8 cellular contexts compared by ENCODE assay signal in the genomic region with DNA sequence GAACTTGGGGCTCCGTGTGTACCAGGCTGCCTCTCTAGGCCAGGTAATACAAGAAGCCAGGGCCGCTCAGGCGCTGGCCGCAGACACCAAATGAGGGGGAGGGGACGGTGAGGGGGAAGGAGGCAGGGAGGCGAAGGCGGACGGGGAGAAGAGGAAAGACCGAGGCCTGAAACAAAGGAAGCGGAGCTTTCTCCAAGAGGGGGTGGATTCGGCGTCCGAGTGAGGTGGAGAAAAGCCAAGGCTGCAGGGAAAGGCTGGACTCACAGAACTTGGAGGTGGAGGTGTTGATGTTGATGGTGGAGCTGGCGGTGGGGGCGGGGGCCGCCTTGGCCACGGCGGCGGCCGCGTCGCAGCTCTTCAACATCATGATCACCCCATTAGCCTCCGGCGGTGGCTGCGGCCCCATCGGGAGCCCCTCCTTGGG. TPM values are rescaled to one million over a fixed set of nuclear protein-coding genes. Genes with fewer than 3 reads are reported as not detected.
A peak's percentile ranks its signal among the peaks of the same experiment; 100 is the strongest.
DNase-seq lines count a peak whose midpoint lies in the region; ATAC-seq and TF ChIP-seq lines count a peak whose summit lies in the region.

No MANE protein-coding gene starts in this region.

- H3K4me3 ChIP-seq in A673 (ENCODE audit: low read depth, low read length, poor library complexity, severe bottlenecking) = peak overlapping the region; percentile 94
- peak overlapping the region; percentile 73 to 100 (median 88) for H3K4me3 ChIP-seq in adrenal gland
- peak overlapping the region; percentile 77 for H3K4me3 ChIP-seq in psoas muscle

- ATAC-seq in GM18520 (IDR thresholded peaks at IDR 0.05; ENCODE audit: unreplicated experiment) (peak; percentile 0), HG03103 (IDR thresholded peaks at IDR 0.05; ENCODE audit: low read depth, unreplicated experiment) (peak; percentile 12), left ventricle myocardium superior (peak; percentile 27), psoas muscle (peak; percentile 34 to 75 (median 42))

- 1% methylated on average over 13 to 26 of the region's 26 CpGs for WGBS in adrenal gland, 4 donors
- WGBS in psoas muscle, 3 donors = 0 to 2% (median 1%) methylated on average over 19 to 26 of the region's 26 CpGs

- CTCF ChIA-PET in A673 (lab: Charles Lee) = no interaction called here

- intact Hi-C loops in A673 (cut with micrococcal nuclease; ENCODE audit: unreplicated experiment) = no loop called here
- intact Hi-C loops in adrenal gland (cut with DNase I) = no loop called here
- intact Hi-C loops in left ventricle myocardium superior (cut with micrococcal nuclease) = no loop called here
- intact Hi-C loops in psoas muscle (cut with DNase I) = loop anchor here in 1 of 2 donors (10.0 kb wide), 1 partner anchor 271 kb away; a partner anchor contains a TSS

- H3K4me1 ChIP-seq in A673 (ENCODE audit: insufficient read depth, low read length, poor library complexity, severe bottlenecking) (peaks cover 14% of the 10 kb centered on the region), adrenal gland (replicated peaks in 1 of 2) (peaks cover 22 to 42% of the 10 kb centered on the region in 2 donors), psoas muscle (peaks cover 33% of the 10 kb centered on the region)

- TF ChIP-seq POLR2A in adrenal gland (IDR thresholded peaks at IDR 0.05) = peak in 1 of 2 donors; percentile 23

- DNase-seq in A673 (ENCODE audit: low spot score) (peak; percentile 30), RPMI8226 (peak; percentile 41), adrenal gland (peak; percentile 58 to 70 (median 67)), left ventricle myocardium superior (peak; percentile 51), psoas muscle (peak; percentile 48 to 81), NCI-H774 (lab: John Stamatoyannopoulos, UW) (no peak)

- no peaks in the 10 kb centered on the region for H3K27me3 ChIP-seq in A673 (replicated peaks; ENCODE audit: insufficient read depth, low read depth, low read length, poor library complexity)
- no peaks in the 10 kb centered on the region for H3K27me3 ChIP-seq in adrenal gland
- H3K27me3 ChIP-seq in psoas muscle (ENCODE audit: insufficient read depth in 3 of 3, low read length in 2 of 3) = no peaks in the 10 kb centered on the region

- no peaks in the 10 kb centered on the region for H3K36me3 ChIP-seq in A673 (ENCODE audit: insufficient read depth, low read length, poor library complexity, severe bottlenecking)
- H3K36me3 ChIP-seq in adrenal gland (replicated peaks in 1 of 2) = no peaks in the 10 kb centered on the region
- no peaks in the 10 kb centered on the region for H3K36me3 ChIP-seq in psoas muscle (ENCODE audit: insufficient read depth in 1 of 2, low read depth in 1 of 2)

- no peak for TF ChIP-seq CTCF in A673 (conservative IDR thresholded peaks at IDR 0.05; ENCODE audit: low read depth, low read length)
- no peak for TF ChIP-seq CTCF in adrenal gland (IDR thresholded peaks at IDR 0.05)
- TF ChIP-seq CTCF in psoas muscle (IDR thresholded peaks at IDR 0.05) = no peak

- H3K27ac ChIP-seq in A673 (ENCODE audit: low read depth, low read length, poor library complexity, severe bottlenecking) = peak overlapping the region; percentile 77
- H3K27ac ChIP-seq in adrenal gland = peak overlapping the region; percentile 54 to 95 (median 89)
- peak overlapping the region; percentile 93 for H3K27ac ChIP-seq in psoas muscle

- H3K9me3 ChIP-seq in A673 (ENCODE audit: low read depth, low read length, poor library complexity, severe bottlenecking) (no peaks in the 10 kb centered on the region), adrenal gland (replicated peaks in 1 of 3) (no peaks in the 10 kb centered on the region), psoas muscle (no peaks in the 10 kb centered on the region)

- POLR2A ChIA-PET in A673 (lab: Charles Lee; ENCODE audit: low non-redundant PET) = no interaction called here

- no TSS peak for BruUV-seq in A673 (replicated peaks; lab: Mats Ljungman, UMichigan)

RNA-seq across cellular contexts. Expression of a gene that starts 0.6 kb away (rescaled TPM):
- 31.9 and 33.6 TPM in 2 replicates for total RNA-seq in A673 (2021)
- 10 to 100 TPM; 24.2 to 70.0 (median 40.1) TPM for total RNA-seq in adrenal gland
- polyA plus RNA-seq in adrenal gland = 10 to 100 TPM in 2 of 3 donors, 1 to 10 TPM in 1; 6.9 to 24.5 (median 16.9) TPM
- total RNA-seq in left ventricle myocardium superior = 28.5 TPM
- total RNA-seq in psoas muscle = 10 to 100 TPM; 22.1 to 41.0 (median 39.6) TPM
- polyA plus RNA-seq in psoas muscle = 10 to 100 TPM in 1 of 3 donors, 1 to 10 TPM in 2; 5.9 to 21.2 (median 8.0) TPM
